Comparison of ENCODE assay signal across 29 cellular contexts in the genomic region with DNA sequence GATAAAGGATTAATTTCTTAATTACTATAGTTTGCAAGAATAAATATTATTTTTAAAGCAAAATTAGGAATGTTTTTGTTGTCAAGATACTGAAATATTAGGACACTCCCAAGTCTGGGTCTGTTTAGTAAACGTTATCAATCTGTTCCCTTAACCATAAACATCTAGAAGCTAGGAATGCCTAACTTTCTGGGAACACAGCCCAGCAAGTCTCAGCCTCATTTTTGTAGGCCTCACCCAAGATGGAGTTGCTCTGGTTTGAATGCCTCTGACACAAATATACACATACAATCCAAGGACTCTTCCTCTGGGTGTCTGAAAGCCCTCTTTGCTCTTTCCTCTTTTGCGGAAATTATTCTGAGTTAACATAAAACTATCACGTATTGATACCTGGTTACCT.
"Had no signal": no experiment of that assay in that cellular context is flagged by ENCODE, and none has a peak within 500 bp of the region (broad histone marks: within the 10 kb centered on the region; RNA-seq: fewer than 3 reads in every experiment).

No MANE protein-coding gene starts in this region.

- H3K36me3 ChIP-seq: neutrophil, pancreas, prostate gland, spleen, suprapubic skin, tibial artery, transverse colon, upper lobe of right lung, uterus had no signal

- H3K27me3 ChIP-seq: neutrophil, pancreas, spleen, suprapubic skin, testis, tibial artery, transverse colon, upper lobe of right lung, uterus had no signal

- FAIRE-seq: pancreas had no signal

- H3K4me1 ChIP-seq: pancreas, prostate gland, spleen, suprapubic skin, testis, tibial artery, transverse colon, upper lobe of right lung, uterus had no signal

- H3K9me3 ChIP-seq: neutrophil, pancreas, prostate gland, spleen, suprapubic skin, testis, tibial artery, transverse colon, upper lobe of right lung, uterus had no signal

- H3K4me3 ChIP-seq: pancreas, prostate gland, skin epidermis, smooth muscle cell, spleen, suprapubic skin, testis, tibial artery, transverse colon, upper lobe of right lung, uterus had no signal

- H3K4me2 ChIP-seq: smooth muscle cell had no signal

- DNase-seq: naive thymus-derived CD8-positive, alpha-beta T cell; nephron progenitor cell; nucleus accumbens; pancreas; retina; right cardiac atrium; spleen; stimulated activated CD4-positive, alpha-beta T cell treated with anti-CD3 and anti-CD28 coated beads, Interleukin-12 subunit alpha, Interleukin-12 subunit beta, amount 100 ng/mL, for 4 hours; stimulated activated CD4-positive, alpha-beta T cell treated with anti-CD3 and anti-CD28 coated beads, Interleukin-1b, Interleukin-23, amount 100 ng/mL, for 48 hours; stimulated activated CD4-positive, alpha-beta T cell treated with anti-CD3 and anti-CD28 coated beads, Interleukin-4, amount 100 ng/mL, for 1 hour; stimulated activated CD4-positive, alpha-beta T cell treated with anti-CD3 and anti-CD28 coated beads, Interleukin-4, amount 100 ng/mL, for 4 hours; stimulated activated CD8-positive, alpha-beta memory T cell treated with anti-CD3 and anti-CD28 coated beads, Interleukin-4, amount 100 ng/mL, for 48 hours; stimulated activated naive CD4-positive, alpha-beta T cell; stimulated activated naive CD8-positive, alpha-beta T cell treated with anti-CD3 and anti-CD28 coated beads, Interleukin-15, amount 100 ng/mL, for 72 hours; stimulated activated naive CD8-positive, alpha-beta T cell treated with anti-CD3 and anti-CD28 coated beads, Interleukin-15, Interleukin-2, amounts not matched to agents 100 U/mL and 50 U/mL, for 24 hours; substantia nigra; testis; tibial artery; transverse colon; upper lobe of right lung; uterus had no signal

- H3K27ac ChIP-seq: neutrophil, pancreas, prostate gland, skin epidermis, spleen, suprapubic skin, testis, tibial artery, transverse colon, upper lobe of right lung, uterus had no signal

- ATAC-seq: naive thymus-derived CD8-positive, alpha-beta T cell; natural killer cell treated with Interleukin-12 subunit alpha and Interleukin-12 subunit beta and Interleukin-15 and Interleukin-18, amount 100 ng/mL, for 72 hours; pancreas; right cardiac atrium; sciatic nerve; stimulated activated memory B cell treated with anti-CD40 and anti-IgM and Interleukin-4, amounts not matched to agents 10 μg/mL and 1 μg/mL and 100 μg/mL, for 72 hours; stimulated activated naive CD8-positive, alpha-beta T cell treated with anti-CD3 and anti-CD28 coated beads, Interleukin-15, amount 100 ng/mL, for 72 hours; stimulated activated naive CD8-positive, alpha-beta T cell treated with anti-CD3 and anti-CD28 coated beads, Interleukin-15, Interleukin-2, amounts not matched to agents 100 U/mL and 50 U/mL, for 24 hours; upper lobe of right lung had no signal
